In genomic region chr17:66814026-66814425, GRCh38 we compare ENCODE assay signal across 34 cellular contexts. TPM values are rescaled to one million over a fixed set of nuclear protein-coding genes. Genes with fewer than 3 reads are reported as not detected.
"Had no signal": no experiment of that assay in that cellular context is flagged by ENCODE, and none has a peak within 500 bp of the region (broad histone marks: within the 10 kb centered on the region; RNA-seq: fewer than 3 reads in every experiment).

No MANE protein-coding gene starts in this region.

- FAIRE-seq: endothelial cell of umbilical vein, urothelium cell line had no signal

- H3K4me2 ChIP-seq: hepatocyte had no signal

- H3K4me3 ChIP-seq: coronary artery, esophagus muscularis mucosa, gastroesophageal sphincter, heart left ventricle, hepatocyte, left lung, psoas muscle, skin epidermis, spleen, thoracic aorta, tibial nerve, upper lobe of left lung had no signal

- H3K4me3 Mint-ChIP-seq: naive thymus-derived CD4-positive, alpha-beta T cell; nephron; stimulated activated naive B cell treated with anti-CD40 and anti-IgM and Interleukin-4, amounts not matched to agents 10 μg/mL and 1 μg/mL and 100 μg/mL, for 72 hours; stimulated activated naive CD8-positive, alpha-beta T cell treated with anti-CD3 and anti-CD28 coated beads, Interleukin-15, Interleukin-2, amounts not matched to agents 100 ng/mL and 50 ng/mL, for 24 hours had no signal

- H3K36me3 ChIP-seq: esophagus muscularis mucosa, gastroesophageal sphincter, heart left ventricle, left lung, spleen, thoracic aorta, tibial nerve, upper lobe of left lung had no signal

- H3K9me3 ChIP-seq: psoas muscle, thoracic aorta had no signal

- ATAC-seq: foreskin keratinocyte; gastroesophageal sphincter; heart left ventricle; left cardiac atrium; left lung; naive thymus-derived CD4-positive, alpha-beta T cell; psoas muscle; right cardiac atrium; stimulated activated naive B cell treated with anti-CD40 and anti-IgM and Interleukin-4, amounts not matched to agents 10 μg/mL and 1 μg/mL and 100 μg/mL, for 72 hours had no signal

- H3K4me1 ChIP-seq: esophagus muscularis mucosa, foreskin keratinocyte, gastroesophageal sphincter, heart left ventricle, left lung, psoas muscle, spleen, tibial nerve, upper lobe of left lung had no signal

- H3K27ac Mint-ChIP-seq: stimulated activated naive B cell treated with anti-CD40 and anti-IgM and Interleukin-4, amounts not matched to agents 10 μg/mL and 1 μg/mL and 100 μg/mL, for 72 hours; stimulated activated naive CD8-positive, alpha-beta T cell treated with anti-CD3 and anti-CD28 coated beads, Interleukin-15, Interleukin-2, amounts not matched to agents 100 ng/mL and 50 ng/mL, for 24 hours had no signal

- H2AFZ ChIP-seq: hepatocyte had no signal

- H3K27me3 Mint-ChIP-seq: stimulated activated naive CD8-positive, alpha-beta T cell treated with anti-CD3 and anti-CD28 coated beads, Interleukin-15, Interleukin-2, amounts not matched to agents 100 ng/mL and 50 ng/mL, for 24 hours had no signal

- H3K27me3 ChIP-seq: foreskin keratinocyte, hepatocyte, tibial nerve, upper lobe of left lung had no signal

- H3K79me2 ChIP-seq: hepatocyte had no signal

- H3K27ac ChIP-seq: coronary artery, esophagus muscularis mucosa, foreskin keratinocyte, gastroesophageal sphincter, heart left ventricle, hepatocyte, left lung, psoas muscle, skin epidermis, spleen, thoracic aorta, tibial nerve, upper lobe of left lung had no signal

- DNase-seq: dermis blood vessel endothelial cell; effector memory CD4-positive, alpha-beta T cell; foreskin keratinocyte; heart left ventricle; left cardiac atrium; left lung; mesenchymal stem cell; midbrain; naive thymus-derived CD4-positive, alpha-beta T cell; psoas muscle; right cardiac atrium; spleen; stimulated activated CD4-positive, alpha-beta T cell treated with anti-CD3 and anti-CD28 coated beads, Interleukin-4, amount 100 ng/mL, for 4 hours; stimulated activated naive B cell treated with anti-CD40 and anti-IgM and Interleukin-4, amounts not matched to agents 10 μg/mL and 1 μg/mL and 100 μg/mL, for 72 hours; upper lobe of left lung had no signal

- H3K4me1 Mint-ChIP-seq: nephron had no signal

RNA-seq across cellular contexts. Expression of gene CACNG5, which starts 20.9 kb away (rescaled TPM):
- total RNA-seq: dermis blood vessel endothelial cell; endothelial cell of umbilical vein; epithelial cell of proximal tubule; esophagus muscularis mucosa; fibroblast of lung; foreskin keratinocyte; gastroesophageal sphincter; heart left ventricle; hepatocyte; kidney epithelial cell; left cardiac atrium; left lung; lower leg skin; lung microvascular endothelial cell; mucosa of gallbladder; naive thymus-derived CD4-positive, alpha-beta T cell; osteocyte; psoas muscle; renal cortical epithelial cell; right cardiac atrium; thoracic aorta; tibial nerve; upper lobe of left lung had no signal
- polyA plus RNA-seq: endothelial cell of umbilical vein; fibroblast of lung; foreskin keratinocyte; heart left ventricle; hepatocyte; naive thymus-derived CD4-positive, alpha-beta T cell; psoas muscle; right cardiac atrium had no signal
